In genomic region chr4:182227611-182228010, GRCh38 we compare ENCODE assay signal across 3 cellular contexts.
"Had no signal": no experiment of that assay in that cellular context is flagged by ENCODE, and none has a peak within 500 bp of the region (broad histone marks: within the 10 kb centered on the region; RNA-seq: fewer than 3 reads in every experiment).

No MANE protein-coding gene starts in this region.

- ATAC-seq: GM12878 had no signal

- H3K4me3 ChIP-seq: GM12878 had no signal

- DNase-seq: GDM1, GF-D8 had no signal
